Comparison of ENCODE assay signal across 24 cellular contexts in the genomic region with DNA sequence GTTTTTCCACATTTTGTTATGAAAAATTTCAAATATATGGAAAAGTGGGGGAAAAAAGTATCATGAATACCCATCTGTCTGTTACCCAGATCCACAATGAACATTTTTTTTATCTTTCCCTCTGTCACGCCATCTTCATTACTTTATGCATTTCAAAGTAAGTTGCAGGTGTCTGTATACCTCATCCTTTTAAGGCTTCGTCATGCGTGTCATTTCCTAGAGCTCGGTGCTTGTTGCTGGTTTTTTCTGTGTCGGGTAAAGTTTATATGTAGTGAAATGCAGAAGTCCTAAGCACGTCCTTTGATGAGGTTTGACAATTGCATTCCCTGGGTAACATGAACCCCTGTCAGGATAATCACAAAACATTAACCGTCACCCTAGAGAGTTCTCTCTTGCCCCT. TPM values are rescaled to one million over a fixed set of nuclear protein-coding genes. Genes with fewer than 3 reads are reported as not detected.
DNase-seq lines count a peak whose midpoint lies in the region; ATAC-seq, FAIRE-seq and TF ChIP-seq lines count a peak whose summit lies in the region.
"Had no signal": no experiment of that assay in that cellular context is flagged by ENCODE, and none has a peak within 500 bp of the region (broad histone marks: within the 10 kb centered on the region; RNA-seq: fewer than 3 reads in every experiment).

No MANE protein-coding gene starts in this region.

- peak; percentile 71 for FAIRE-seq in GM19239 (lab: Jason Lieb, UNC)

- H3K9me3 ChIP-seq in BLaER1 = no peaks in the 10 kb centered on the region
- no peaks in the 10 kb centered on the region for H3K9me3 ChIP-seq in gastroesophageal sphincter
- H3K9me3 ChIP-seq in sigmoid colon = no peaks in the 10 kb centered on the region
- no peaks in the 10 kb centered on the region for H3K9me3 ChIP-seq in Caco-2
- H3K9me3 ChIP-seq: HAP-1 had no signal

- H3K4me1 ChIP-seq in BLaER1 (peaks cover 15% of the 10 kb centered on the region), gastroesophageal sphincter (peaks cover 11 to 87% (median 21%) of the 10 kb centered on the region in 3 donors), sigmoid colon (peaks cover 0 to 79% (median 78%) of the 10 kb centered on the region in 4 donors), Caco-2 (no peaks in the 10 kb centered on the region)
- H3K4me1 ChIP-seq: HAP-1 had no signal

- ATAC-seq in gastroesophageal sphincter (no peak), HG03432 (IDR thresholded peaks at IDR 0.05; ENCODE audit: unreplicated experiment) (no peak)
- ATAC-seq: PC-3 had no signal

- CTCF ChIA-PET in activated CD4-positive, alpha-beta memory T cell treated with anti-CD3 and anti-CD28 coated beads, Interleukin-2, amount 10 ng/mL, durations not matched to agents 7 days and 5 days (lab: Charles Lee) = no interaction called here
- CTCF ChIA-PET in Caco-2 (lab: Charles Lee) = no interaction called here

- H3K4me3 Mint-ChIP-seq in activated CD4-positive, alpha-beta memory T cell treated with anti-CD3 and anti-CD28 coated beads, Interleukin-2, amount 10 ng/mL, durations not matched to agents 7 days and 5 days = no peak overlapping the region
- H3K4me3 Mint-ChIP-seq in Caco-2 (ENCODE audit: unreplicated experiment) = no peak overlapping the region
- H3K4me3 Mint-ChIP-seq: CD4-positive, CD25-positive, alpha-beta regulatory T cell had no signal

- no peak for TF ChIP-seq POLR2A in gastroesophageal sphincter (IDR thresholded peaks at IDR 0.05)
- no peak for TF ChIP-seq POLR2A in sigmoid colon (IDR thresholded peaks at IDR 0.05)

- H3K9ac ChIP-seq in BLaER1 = no peak overlapping the region
- H3K9ac ChIP-seq: GM23248 had no signal

- H3K27me3 ChIP-seq in BLaER1 (no peaks in the 10 kb centered on the region), gastroesophageal sphincter (no peaks in the 10 kb centered on the region), sigmoid colon (no peaks in the 10 kb centered on the region), Caco-2 (replicated peaks; ENCODE audit: control insufficient read depth, insufficient read depth, low read length) (no peaks in the 10 kb centered on the region)

- intact Hi-C loops in sigmoid colon (cut with DNase I) = loop anchor here (5.0 kb wide), 1 partner anchor 32 kb away; no protein-coding TSS in a partner anchor
- intact Hi-C loops in Caco-2 (cut with micrococcal nuclease; ENCODE audit: unreplicated experiment) = no loop called here

- H3K27me3 Mint-ChIP-seq in activated CD4-positive, alpha-beta memory T cell treated with anti-CD3 and anti-CD28 coated beads, Interleukin-2, amount 10 ng/mL, durations not matched to agents 7 days and 5 days = peaks cover 5% of the 10 kb centered on the region
- no peaks in the 10 kb centered on the region for H3K27me3 Mint-ChIP-seq in Caco-2 (ENCODE audit: insufficient read depth, unreplicated experiment)

- H3K36me3 ChIP-seq in BLaER1 = no peaks in the 10 kb centered on the region
- no peaks in the 10 kb centered on the region for H3K36me3 ChIP-seq in gastroesophageal sphincter
- H3K36me3 ChIP-seq in sigmoid colon = no peaks in the 10 kb centered on the region
- no peaks in the 10 kb centered on the region for H3K36me3 ChIP-seq in Caco-2 (ENCODE audit: control insufficient read depth, insufficient read depth, low read length)
- H3K36me3 ChIP-seq: HAP-1 had no signal

- no peaks in the 10 kb centered on the region for H4K20me1 ChIP-seq in BLaER1

- WGBS in gastroesophageal sphincter (ENCODE audit: low coverage in 1 of 2), 2 donors = 69 to 71% methylated on average over 5 to 7 of the region's 7 CpGs
- 54 to 88% methylated on average over 7 of the region's 7 CpGs for WGBS in sigmoid colon, 2 donors

- H3K4me3 ChIP-seq in BLaER1 = no peak overlapping the region
- no peak overlapping the region for H3K4me3 ChIP-seq in gastroesophageal sphincter
- no peak overlapping the region for H3K4me3 ChIP-seq in sigmoid colon
- no peak overlapping the region for H3K4me3 ChIP-seq in Caco-2 (ENCODE audit: low read depth, low read length)
- H3K4me3 ChIP-seq: GM23248, HAP-1 had no signal

- H3K27ac Mint-ChIP-seq in activated CD4-positive, alpha-beta memory T cell treated with anti-CD3 and anti-CD28 coated beads, Interleukin-2, amount 10 ng/mL, durations not matched to agents 7 days and 5 days = no peak overlapping the region
- H3K27ac Mint-ChIP-seq in Caco-2 (ENCODE audit: unreplicated experiment) = no peak overlapping the region
- H3K27ac Mint-ChIP-seq: CD4-positive, CD25-positive, alpha-beta regulatory T cell had no signal

- H3K36me3 Mint-ChIP-seq in activated CD4-positive, alpha-beta memory T cell treated with anti-CD3 and anti-CD28 coated beads, Interleukin-2, amount 10 ng/mL, durations not matched to agents 7 days and 5 days (ENCODE audit: low read depth) = no peaks in the 10 kb centered on the region
- peaks cover 12% of the 10 kb centered on the region for H3K36me3 Mint-ChIP-seq in Caco-2 (ENCODE audit: insufficient read depth, unreplicated experiment)
- H3K36me3 Mint-ChIP-seq: CD4-positive, CD25-positive, alpha-beta regulatory T cell had no signal

- TF ChIP-seq EP300 in gastroesophageal sphincter (IDR thresholded peaks at IDR 0.05) = no peak
- TF ChIP-seq EP300 in sigmoid colon (IDR thresholded peaks at IDR 0.05) = no peak

- no peak for DNase-seq in GM19239 (ENCODE audit: insufficient read length, low spot score)
- no peak for DNase-seq in sigmoid colon
- DNase-seq in activated CD4-positive, alpha-beta memory T cell treated with anti-CD3 and anti-CD28 coated beads, Interleukin-2, amount 10 ng/mL, durations not matched to agents 7 days and 5 days = no peak
- no peak for DNase-seq in activated CD4-positive, alpha-beta T cell treated with anti-CD3 and anti-CD28 coated beads, Interleukin-2, amount 50 U/mL, for 4 hours
- no peak for DNase-seq in Caco-2
- DNase-seq: CD4-positive, CD25-positive, alpha-beta regulatory T cell; COR-L47; DMS 273 treated with DMSO at 0.1 percent for 48 hours; DMS79 treated with DMSO at 0.1 percent for 48 hours; GM23248; KBM-7; MM.1S; NCI-H1048; NCI-H1417 treated with DMSO at 0.1 percent for 48 hours; NCI-H187; NCI-H2107; NCI-H446 treated with DMSO at 0.1 percent for 48 hours; NCI-H526 treated with DMSO at 0.1 percent for 48 hours; PC-3; Right ventricle myocardium superior had no signal

- H3K4me2 ChIP-seq in BLaER1 = peak overlapping the region; percentile 38

- TF ChIP-seq CTCF in gastroesophageal sphincter (IDR thresholded peaks at IDR 0.05) = no peak
- no peak for TF ChIP-seq CTCF in sigmoid colon (IDR thresholded peaks at IDR 0.05)
- TF ChIP-seq CTCF in Caco-2 (IDR thresholded peaks at IDR 0.05; ENCODE audit: insufficient read depth in 1 of 2, low read depth in 1 of 2, low read length in 1 of 2, severe bottlenecking in 1 of 2, unreplicated experiment in 1 of 2) = no peak

- BruUV-seq in Caco-2 (replicated peaks; lab: Mats Ljungman, UMichigan) = no TSS peak

- POLR2A ChIA-PET in activated CD4-positive, alpha-beta memory T cell treated with anti-CD3 and anti-CD28 coated beads, Interleukin-2, amount 10 ng/mL, durations not matched to agents 7 days and 5 days (lab: Charles Lee) = no interaction called here
- POLR2A ChIA-PET in Caco-2 (lab: Charles Lee) = no interaction called here

- H3K27ac ChIP-seq in BLaER1 = no peak overlapping the region
- peak overlapping the region; percentile 45 to 72 (median 70) for H3K27ac ChIP-seq in gastroesophageal sphincter
- H3K27ac ChIP-seq in sigmoid colon = peak overlapping the region; percentile 64 to 81 (median 80)
- H3K27ac ChIP-seq: GM23248 had no signal

- no peaks in the 10 kb centered on the region for H3K4me1 Mint-ChIP-seq in activated CD4-positive, alpha-beta memory T cell treated with anti-CD3 and anti-CD28 coated beads, Interleukin-2, amount 10 ng/mL, durations not matched to agents 7 days and 5 days
- H3K4me1 Mint-ChIP-seq in Caco-2 (ENCODE audit: low read depth, unreplicated experiment) = peaks cover 7% of the 10 kb centered on the region
- H3K4me1 Mint-ChIP-seq: CD4-positive, CD25-positive, alpha-beta regulatory T cell had no signal

- no peaks in the 10 kb centered on the region for H3K9me3 Mint-ChIP-seq in activated CD4-positive, alpha-beta memory T cell treated with anti-CD3 and anti-CD28 coated beads, Interleukin-2, amount 10 ng/mL, durations not matched to agents 7 days and 5 days
- H3K9me3 Mint-ChIP-seq in Caco-2 (ENCODE audit: unreplicated experiment) = no peaks in the 10 kb centered on the region

RNA-seq across cellular contexts. Expression of a gene that starts 52.1 kb away (rescaled TPM):
- total RNA-seq in gastroesophageal sphincter = 100 to 1,000 TPM in 1 of 4 donors, 10 to 100 TPM in 3; 52.3 to 119 (median 75.3) TPM
- 10 to 100 TPM; 78.1 to 92.5 (median 84.4) TPM for total RNA-seq in sigmoid colon
- 1 to 10 TPM; 4.8 to 7.1 (median 5.5) TPM for polyA plus RNA-seq in sigmoid colon
- total RNA-seq in activated CD4-positive, alpha-beta memory T cell treated with anti-CD3 and anti-CD28 coated beads, Interleukin-2, amount 10 ng/mL, durations not matched to agents 7 days and 5 days = under 1 TPM; 0.50 to 0.86 TPM
- 65.8 and 79.2 TPM in 2 replicates for total RNA-seq in Caco-2 (2022)
- total RNA-seq: PC-3 had no signal

Comparison
In these comparisons a context has a peak if more than half of its experiments do, and no peak if none do; other contexts are left out.
1. RNA of a gene that starts 52.1 kb away (total RNA-seq): 52.3 to 119 TPM in gastroesophageal sphincter, 78.1 to 92.5 TPM in sigmoid colon and 65.8 to 79.2 TPM in Caco-2; 0.50 to 0.86 TPM in activated CD4-positive, alpha-beta memory T cell treated with anti-CD3 and anti-CD28 coated beads, Interleukin-2, amount 10 ng/mL, durations not matched to agents 7 days and 5 days; every median in the first group is over 10 times any median in the second.